Comparison of ENCODE assay signal across 8 cellular contexts in the genomic region with DNA sequence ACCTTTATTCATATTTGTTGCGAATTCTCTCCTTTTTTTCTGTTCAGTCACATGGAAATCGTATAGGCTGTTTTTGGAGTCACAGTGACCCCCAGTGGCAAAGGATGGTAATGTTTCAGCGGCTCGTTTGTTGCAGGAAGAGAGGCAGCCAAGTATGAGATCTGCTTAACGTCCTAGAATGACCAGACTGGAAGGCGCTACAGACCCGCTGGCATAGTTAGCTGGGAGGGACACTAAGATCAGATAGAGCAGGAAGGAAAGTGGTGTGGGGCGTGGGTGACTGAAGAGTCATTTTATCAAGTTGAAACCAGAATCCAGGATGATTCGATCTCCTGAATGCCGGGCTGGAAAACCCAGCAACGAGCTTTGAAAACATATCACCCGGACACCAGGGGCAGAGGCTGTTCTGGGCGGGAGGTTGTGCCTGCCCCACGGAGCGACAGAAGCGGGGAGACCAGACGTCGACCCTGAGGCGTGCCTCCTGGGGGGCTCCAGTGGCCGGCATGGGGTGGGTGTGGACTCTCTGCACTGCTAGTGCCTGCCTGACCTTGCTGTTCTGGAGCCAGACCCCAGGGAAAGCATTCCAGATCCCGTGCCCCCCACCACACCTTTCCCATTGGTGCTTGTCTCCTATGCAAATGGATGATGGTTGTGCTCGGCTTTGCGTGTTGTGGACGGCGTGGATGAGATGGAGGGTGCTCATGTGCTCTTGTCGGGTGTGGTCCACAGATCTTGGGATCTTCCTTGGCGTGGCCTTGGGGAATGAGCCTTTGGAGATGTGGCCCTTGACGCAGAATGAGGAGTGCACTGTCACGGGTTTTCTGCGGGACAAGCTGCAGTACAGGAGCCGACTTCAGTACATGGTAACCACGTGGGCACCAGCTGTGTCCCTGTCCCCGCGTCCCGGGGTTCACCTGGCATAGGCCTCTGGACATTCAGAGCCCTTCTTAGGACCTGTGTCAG. TPM values are rescaled to one million over a fixed set of nuclear protein-coding genes. Genes with fewer than 3 reads are reported as not detected.
DNase-seq lines count a peak whose midpoint lies in the region; ATAC-seq and TF ChIP-seq lines count a peak whose summit lies in the region.

No MANE protein-coding gene starts in this region.

- no peaks in the 10 kb centered on the region for H3K4me1 ChIP-seq in A673 (ENCODE audit: insufficient read depth, low read length, poor library complexity, severe bottlenecking)
- H3K4me1 ChIP-seq in right atrium auricular region, result peaks cover 0 to 10% of the 10 kb centered on the region in 2 donors
- H3K4me1 ChIP-seq in vagina, result peaks cover 8% of the 10 kb centered on the region

- intact Hi-C loops in A673 (cut with micrococcal nuclease; ENCODE audit: unreplicated experiment) (loop anchor here (2.0 to 10.0 kb wide), 3 partner anchors 129 to 321 kb away; partner anchors contain the start of genes COG4 and SF3B3), vagina (cut with DNase I) (loop anchor here (10.0 kb wide), 1 partner anchor 129 kb away; the partner anchor contains the start of genes COG4 and SF3B3)

- peak; percentile 95 for TF ChIP-seq CTCF in A673 (conservative IDR thresholded peaks at IDR 0.05; ENCODE audit: low read depth, low read length)
- peak; percentile 91 to 92 for TF ChIP-seq CTCF in right atrium auricular region (IDR thresholded peaks at IDR 0.05)
- TF ChIP-seq CTCF in vagina (IDR thresholded peaks at IDR 0.05), result peak; percentile 67 to 96 (median 93)

- no peaks in the 10 kb centered on the region for H3K9me3 ChIP-seq in A673 (ENCODE audit: low read depth, low read length, poor library complexity, severe bottlenecking)
- no peaks in the 10 kb centered on the region for H3K9me3 ChIP-seq in right atrium auricular region
- H3K9me3 ChIP-seq in vagina, result no peaks in the 10 kb centered on the region

- H3K36me3 ChIP-seq in A673 (ENCODE audit: insufficient read depth, low read length, poor library complexity, severe bottlenecking) (no peaks in the 10 kb centered on the region), right atrium auricular region (no peaks in the 10 kb centered on the region), vagina (no peaks in the 10 kb centered on the region)

- no peak for TF ChIP-seq POLR2A in vagina (IDR thresholded peaks at IDR 0.05)

- H3K27me3 ChIP-seq in A673 (replicated peaks; ENCODE audit: insufficient read depth, low read depth, low read length, poor library complexity) (no peaks in the 10 kb centered on the region), right atrium auricular region (no peaks in the 10 kb centered on the region), vagina (no peaks in the 10 kb centered on the region)

- CTCF ChIA-PET in A673 (lab: Charles Lee), result interaction anchor here (0.6 to 2.1 kb wide), 6 partner anchors 117 to 1133 kb away, joined by 3 to 9 read pairs (median 4); no protein-coding TSS in a partner anchor

- BruUV-seq in A673 (replicated peaks; lab: Mats Ljungman, UMichigan), result no TSS peak

- peak overlapping the region; percentile 33 for H3K4me3 ChIP-seq in A673 (ENCODE audit: low read depth, low read length, poor library complexity, severe bottlenecking)
- peak overlapping the region in 1 of 2 donors; percentile 36 for H3K4me3 ChIP-seq in right atrium auricular region
- H3K4me3 ChIP-seq in vagina, result peak overlapping the region in 1 of 2 donors; percentile 5

- peak; percentile 87 for DNase-seq in A673 (ENCODE audit: low spot score)
- DNase-seq in NCI-H1417 (lab: John Stamatoyannopoulos, UW), result peak; percentile 52 to 89 (median 59)
- peak; percentile 29 to 74 (median 56) for DNase-seq in T-helper 2 cell
- DNase-seq in amygdala (lab: John Stamatoyannopoulos, UW), result peak in 48 of 56 donors; percentile 23 to 91 (median 58)
- DNase-seq in right atrium auricular region (ENCODE audit: low spot score), result peak; percentile 92
- DNase-seq in renal cortical epithelial cell (ENCODE audit: low read depth), result peak; percentile 77
- DNase-seq in vagina (ENCODE audit: extremely low spot score in 2 of 2), result no peak

- ATAC-seq in GM18867 (IDR thresholded peaks at IDR 0.05; ENCODE audit: unreplicated experiment), result peak; percentile 50

- H3K27ac ChIP-seq in A673 (ENCODE audit: low read depth, low read length, poor library complexity, severe bottlenecking), result no peak overlapping the region
- H3K27ac ChIP-seq in right atrium auricular region, result peak overlapping the region in 1 of 2 donors; percentile 43
- peak overlapping the region; percentile 55 for H3K27ac ChIP-seq in vagina

- POLR2A ChIA-PET in A673 (lab: Charles Lee; ENCODE audit: low non-redundant PET), result no interaction called here

RNA-seq across cellular contexts. Expression of gene IL34, which starts 7.7 kb away (rescaled TPM):
- not detected in 2 replicates for total RNA-seq in A673 (2021)
- 1 to 10 TPM in 1 of 2 donors, under 1 TPM in 1; 0.39 to 2.2 TPM for total RNA-seq in right atrium auricular region
- 0.60 and 0.69 TPM in 2 replicates for total RNA-seq in renal cortical epithelial cell
- total RNA-seq in vagina, result 6.1 TPM

RNA-seq across cellular contexts. Expression of gene MTSS2, which starts 31.8 kb away (rescaled TPM):
- 47.6 and 54.8 TPM in 2 replicates for total RNA-seq in A673 (2021)
- 10 to 100 TPM; 35.3 to 44.7 TPM for total RNA-seq in right atrium auricular region
- total RNA-seq in renal cortical epithelial cell, result 9.7 and 33.2 TPM in 2 replicates
- 102 TPM for total RNA-seq in vagina

Comparison
In these comparisons a context has a peak if more than half of its experiments do, and no peak if none do; other contexts are left out.
1. DNase-seq: peak in A673 (single experiment), NCI-H1417 (3 of 3), T-helper 2 cell (5 of 5), amygdala (48 of 56), right atrium auricular region (single experiment) and renal cortical epithelial cell (single experiment); none in vagina (0 of 2).
2. Peak in every context shown above with its lines, with median percentiles within 50 percentile points of each other: CTCF ChIP-seq.